10 cellular contexts compared by ENCODE assay signal in genomic region chr15:100393008-100393407, GRCh38. TPM values are rescaled to one million over a fixed set of nuclear protein-coding genes. Genes with fewer than 3 reads are reported as not detected.
"Had no signal": no experiment of that assay in that cellular context is flagged by ENCODE, and none has a peak within 500 bp of the region (broad histone marks: within the 10 kb centered on the region; RNA-seq: fewer than 3 reads in every experiment).

No MANE protein-coding gene starts in this region.

- H2AFZ ChIP-seq: GM23248 had no signal

- H3K4me2 ChIP-seq: KMS-11 had no signal

- H3K27ac ChIP-seq: GM23248, HL-60, KMS-11 had no signal

- FAIRE-seq: H1, H54 had no signal

- H3K9ac ChIP-seq: GM23248, KMS-11 had no signal

- DNase-seq: GM23248, H9, HCEC 1CT, IMR-90, Karpas-422, KBM-7 had no signal

- H3K4me3 ChIP-seq: GM23248 had no signal

RNA-seq across cellular contexts. Expression of gene ADAMTS17, which starts 51.2 kb away (rescaled TPM):
- total RNA-seq: GM23248, IMR-90 had no signal
- polyA plus RNA-seq: GM23248 had no signal
